In the genomic region with DNA sequence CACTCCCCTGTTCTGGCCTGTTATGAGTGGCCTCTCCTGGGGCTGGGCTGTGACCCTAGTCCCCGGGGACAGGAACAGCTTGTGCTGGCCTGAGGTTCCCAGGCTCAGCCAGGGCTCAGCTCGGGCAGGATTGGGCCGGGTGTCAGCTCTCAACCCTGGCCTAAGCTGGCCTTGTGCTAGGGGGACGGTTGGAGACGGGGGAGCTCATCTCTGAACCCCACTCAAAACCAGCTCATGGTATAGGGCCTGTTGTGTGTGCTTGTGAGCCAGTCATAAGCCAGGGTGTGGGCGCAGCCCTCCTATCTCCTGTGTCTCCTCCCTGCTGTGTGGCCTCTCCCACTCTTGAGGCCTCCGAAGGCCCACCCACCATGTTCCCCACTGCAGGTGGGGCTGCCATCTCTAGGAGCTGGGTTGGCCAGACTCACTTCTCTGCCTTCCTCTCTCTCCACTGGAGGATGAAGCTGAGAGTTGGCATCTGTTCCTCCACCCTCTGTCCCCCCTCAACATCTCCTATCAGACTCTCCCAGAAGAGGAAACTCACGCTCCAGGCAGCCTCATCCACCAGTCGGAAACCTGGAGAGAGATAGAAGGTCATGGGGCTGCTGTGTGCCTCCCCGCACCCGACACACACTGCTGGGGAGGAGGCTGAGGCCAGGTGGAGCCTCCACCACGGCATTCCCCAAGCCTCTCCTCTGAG, we compare ENCODE assay signal across 1 cellular context.
TF ChIP-seq lines count a peak whose summit lies in the region.

No MANE protein-coding gene starts in this region.

TF ChIP-seq in endothelial cell of umbilical vein, 7 proteins besides CTCF, POLR2A, EP300 and RAD21:
- TF ChIP-seq FOS (IDR thresholded peaks at IDR 0.05; ENCODE audit: borderline replicate concordance, insufficient read depth, low read length) (no peak), POLR2AphosphoS5 (IDR thresholded peaks at IDR 0.05; ENCODE audit: insufficient read depth, low read depth, low read length) (peak; percentile 4), JUN (IDR thresholded peaks at IDR 0.05; ENCODE audit: borderline replicate concordance, insufficient read depth, insufficient read length, low read depth) (no peak), MYC (IDR thresholded peaks at IDR 0.05; ENCODE audit: low read depth, low read length) (no peak)
- TF ChIP-seq, protein P1, sequence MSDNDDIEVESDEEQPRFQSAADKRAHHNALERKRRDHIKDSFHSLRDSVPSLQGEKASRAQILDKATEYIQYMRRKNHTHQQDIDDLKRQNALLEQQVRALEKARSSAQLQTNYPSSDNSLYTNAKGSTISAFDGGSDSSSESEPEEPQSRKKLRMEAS (IDR thresholded peaks at IDR 0.05; ENCODE audit: insufficient read depth, insufficient read length), result no peak
